1 cellular context compared by ENCODE assay signal in the genomic region with DNA sequence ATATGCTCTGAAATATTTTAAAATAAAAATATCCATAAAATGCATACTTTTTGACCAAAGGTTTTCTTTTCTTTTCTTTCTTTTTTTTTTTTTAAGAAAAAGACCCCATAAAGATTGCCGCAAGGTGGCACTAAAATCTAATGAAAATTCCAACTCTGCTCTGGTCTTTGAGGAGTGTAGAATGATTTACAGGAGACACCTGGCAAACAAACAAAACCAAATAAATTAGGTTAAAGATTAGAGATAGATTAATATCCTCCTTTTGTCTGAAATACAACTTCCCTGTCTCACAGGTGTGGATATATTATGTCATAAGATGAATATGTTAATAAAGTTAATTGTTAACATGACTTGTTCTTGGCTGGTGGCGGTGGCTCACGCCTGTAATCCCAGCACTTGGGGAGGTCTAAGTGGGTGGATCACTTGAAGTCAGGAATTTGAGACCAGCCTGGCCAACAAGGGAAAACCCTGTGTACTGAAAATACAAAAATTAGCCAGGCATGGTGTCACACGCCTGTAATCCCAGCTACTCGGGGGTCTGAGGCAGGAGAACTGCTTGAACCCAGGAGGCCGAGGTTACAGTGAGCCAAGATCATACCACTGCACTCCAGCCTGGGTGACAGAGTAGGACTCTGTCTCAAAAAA.
TF ChIP-seq lines count a peak whose summit lies in the region.

No MANE protein-coding gene starts in this region.

TF ChIP-seq in HCT116, 20 proteins besides CTCF, POLR2A, EP300 and RAD21:
- no peak for TF ChIP-seq CEBPB (IDR thresholded peaks at IDR 0.05; ENCODE audit: low read depth)
- TF ChIP-seq SRF (IDR thresholded peaks at IDR 0.05; ENCODE audit: low read depth): no peak
- TF ChIP-seq, protein P1, sequence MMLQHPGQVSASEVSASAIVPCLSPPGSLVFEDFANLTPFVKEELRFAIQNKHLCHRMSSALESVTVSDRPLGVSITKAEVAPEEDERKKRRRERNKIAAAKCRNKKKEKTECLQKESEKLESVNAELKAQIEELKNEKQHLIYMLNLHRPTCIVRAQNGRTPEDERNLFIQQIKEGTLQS (IDR thresholded peaks at IDR 0.05): no peak
- no peak for TF ChIP-seq ELF1 (IDR thresholded peaks at IDR 0.05; ENCODE audit: borderline replicate concordance, low read depth)
- TF ChIP-seq EZH2phosphoT487 (IDR thresholded peaks at IDR 0.05; ENCODE audit: borderline replicate concordance): no peak
- no peak for TF ChIP-seq YY1 (IDR thresholded peaks at IDR 0.05; ENCODE audit: extremely low read depth, insufficient replicate concordance, low read depth, low read length)
- no peak for TF ChIP-seq TCF7L2 (IDR thresholded peaks at IDR 0.05; ENCODE audit: borderline replicate concordance, extremely low read depth, insufficient read depth, insufficient read length)
- no peak for TF ChIP-seq JUND (IDR thresholded peaks at IDR 0.05)
- no peak for TF ChIP-seq EGR1 (IDR thresholded peaks at IDR 0.05; ENCODE audit: low read depth)
- no peak for TF ChIP-seq FOSL1 (IDR thresholded peaks at IDR 0.05; ENCODE audit: low read depth)
